In the genomic region with DNA sequence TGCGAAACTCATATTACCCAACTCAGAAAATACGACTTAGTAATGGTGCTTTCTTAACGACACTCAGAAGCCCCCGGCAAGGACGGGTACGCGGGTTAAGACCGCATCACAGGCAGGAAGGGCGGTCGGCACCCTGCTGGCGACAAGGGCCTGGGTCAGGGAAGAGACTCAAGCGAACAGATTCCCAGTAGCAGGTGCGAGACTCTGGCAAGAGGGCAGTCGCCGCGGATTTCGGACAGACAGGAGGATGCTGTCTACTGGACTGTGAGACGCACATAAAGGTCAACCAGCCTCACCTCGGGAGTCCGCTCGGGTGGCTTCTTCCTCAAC, we compare ENCODE assay signal across 8 cellular contexts. TPM values are rescaled to one million over a fixed set of nuclear protein-coding genes. Genes with fewer than 3 reads are reported as not detected.
DNase-seq lines count a peak whose midpoint lies in the region; ATAC-seq and TF ChIP-seq lines count a peak whose summit lies in the region.

No MANE protein-coding gene starts in this region.

- H3K4me3 ChIP-seq in brain microvascular endothelial cell (ENCODE audit: low read depth, low read length): peak overlapping the region; percentile 91

- peak; percentile 26 for ATAC-seq in GM21390 (IDR thresholded peaks at IDR 0.05; ENCODE audit: unreplicated experiment)

- H3K27ac ChIP-seq in brain microvascular endothelial cell: peak overlapping the region; percentile 91

- peak; percentile 81 for DNase-seq in DMS53 (lab: John Stamatoyannopoulos, UW)
- DNase-seq in HT1080 (ENCODE audit: low read depth): peak; percentile 62
- peak; percentile 75 for DNase-seq in SW480 (ENCODE audit: low spot score)
- DNase-seq in brain microvascular endothelial cell: peak; percentile 42
- DNase-seq in iris pigment epithelial cell (ENCODE audit: low read depth): peak; percentile 37
- peak; percentile 36 for DNase-seq in stimulated activated CD4-positive, alpha-beta T cell treated with anti-CD3 and anti-CD28 coated beads, Interleukin-1b, Interleukin-23, amount 100 ng/mL, for 4 hours (ENCODE audit: low read depth in 2 of 2)
- DNase-seq in cerebellum (ENCODE audit: low spot score): no peak

- H3K36me3 ChIP-seq in brain microvascular endothelial cell (replicated peaks): no peaks in the 10 kb centered on the region

- no peaks in the 10 kb centered on the region for H3K27me3 ChIP-seq in brain microvascular endothelial cell (replicated peaks)

- in situ Hi-C loops in brain microvascular endothelial cell (cut with HindIII; ENCODE audit: low pct_ligation_motif_present, low sequenced_read_pairs): no loop called here

- peak; percentile 24 for TF ChIP-seq CTCF in brain microvascular endothelial cell (IDR thresholded peaks at IDR 0.05; ENCODE audit: low read depth, low read length, missing control alignments)

RNA-seq across cellular contexts. Expression of a gene that starts 0.4 kb away (rescaled TPM):
- total RNA-seq in HT1080 (2014; rRNA removed; shearing (Covaris generic)): 9.7 and 10.0 TPM in 2 replicates
- polyA plus RNA-seq in HT1080 (2015; cell fraction: cytosol; rRNA removed): 5.6 and 7.1 TPM in 2 replicates
- 19.2 and 20.6 TPM in 2 replicates for polyA plus RNA-seq in HT1080 (2015; cell fraction: nucleus; rRNA removed)
- total RNA-seq in cerebellum: 139 TPM

Comparison
In these comparisons a context has a peak if more than half of its experiments do, and no peak if none do; other contexts are left out.
1. RNA of a gene that starts 0.4 kb away (total RNA-seq): 139 TPM in cerebellum (single experiment); 9.7 to 10.0 TPM in HT1080; every median in the first group is over 10 times any median in the second.